8 cellular contexts compared by ENCODE assay signal in genomic region chr16:49854227-49855203, GRCh38. TPM values are rescaled to one million over a fixed set of nuclear protein-coding genes. Genes with fewer than 3 reads are reported as not detected.
DNase-seq lines count a peak whose midpoint lies in the region; ATAC-seq, FAIRE-seq and TF ChIP-seq lines count a peak whose summit lies in the region.

No MANE protein-coding gene starts in this region.

- H3K9me3 ChIP-seq in OCI-LY7 (ENCODE audit: low read length): no peaks in the 10 kb centered on the region

- H3K4me3 Mint-ChIP-seq in nephron progenitor cell: peak overlapping the region; percentile 87

- POLR2A ChIA-PET in OCI-LY7 (lab: Charles Lee): no interaction called here

- no TSS peak for BruUV-seq in OCI-LY7 (replicated peaks; lab: Mats Ljungman, UMichigan)

- H3K27ac ChIP-seq in OCI-LY7 (ENCODE audit: low read depth, low read length, poor library complexity, severe bottlenecking): no peak overlapping the region

- peaks cover 16% of the 10 kb centered on the region for H3K4me1 ChIP-seq in OCI-LY7 (ENCODE audit: insufficient read depth, low read length, poor library complexity, severe bottlenecking)

- DNase-seq in AG10803 (ENCODE audit: low read depth): no peak
- peak; percentile 19 for DNase-seq in OCI-LY7 (ENCODE audit: low spot score)
- DNase-seq in epithelial cell of proximal tubule (ENCODE audit: low read depth): no peak
- peak; percentile 61 for DNase-seq in nephron progenitor cell
- DNase-seq in inferior parietal cortex (ENCODE audit: extremely low spot score): no peak
- DNase-seq in GM20000 (ENCODE audit: low spot score): no peak
- no peak for DNase-seq in HTR-8/SVneo (ENCODE audit: insufficient read length, low spot score)

- intact Hi-C loops in OCI-LY7 (cut with micrococcal nuclease; ENCODE audit: unreplicated experiment): no loop called here

- no peaks in the 10 kb centered on the region for H3K36me3 ChIP-seq in OCI-LY7 (ENCODE audit: insufficient read depth, low read length)

- peak; percentile 3 for ATAC-seq in GM21360 (IDR thresholded peaks at IDR 0.05; ENCODE audit: unreplicated experiment)

- no peak for TF ChIP-seq CTCF in AG10803 (conservative IDR thresholded peaks at IDR 0.05; ENCODE audit: low read length)
- TF ChIP-seq CTCF in OCI-LY7 (conservative IDR thresholded peaks at IDR 0.05; ENCODE audit: low read length): no peak
- no peak for TF ChIP-seq CTCF in epithelial cell of proximal tubule (conservative IDR thresholded peaks at IDR 0.05; ENCODE audit: low read depth, low read length)
- no peak for TF ChIP-seq CTCF in nephron progenitor cell (IDR thresholded peaks at IDR 0.05)
- TF ChIP-seq CTCF in GM20000 (IDR thresholded peaks at IDR 0.05; ENCODE audit: extremely low read depth, missing control alignments): no peak

- H2AFZ ChIP-seq in OCI-LY7 (ENCODE audit: low read length): no peak overlapping the region

- no peaks in the 10 kb centered on the region for H4K20me1 ChIP-seq in OCI-LY7 (ENCODE audit: insufficient read depth, low read length)

- peak overlapping the region; percentile 94 for H3K27ac Mint-ChIP-seq in nephron progenitor cell

- H3K79me2 ChIP-seq in OCI-LY7 (ENCODE audit: insufficient read depth, low read depth, low read length): no peaks in the 10 kb centered on the region

- no peaks in the 10 kb centered on the region for H3K9me2 ChIP-seq in OCI-LY7 (ENCODE audit: insufficient read depth, low read length)

- H3K4me1 Mint-ChIP-seq in nephron progenitor cell: peaks cover 56% of the 10 kb centered on the region

- no peaks in the 10 kb centered on the region for H3K27me3 Mint-ChIP-seq in nephron progenitor cell (ENCODE audit: low read depth, poor library complexity)

- no peaks in the 10 kb centered on the region for H3K36me3 Mint-ChIP-seq in nephron progenitor cell (ENCODE audit: low read depth)

- H3K4me2 ChIP-seq in OCI-LY7 (ENCODE audit: low read length): peak overlapping the region; percentile 83; the same call in 1 of the 2 replicates

- FAIRE-seq in HTR-8/SVneo (lab: Jason Lieb, UNC): no peak

- H3K4me3 ChIP-seq in AG10803 (ENCODE audit: low read length) (peak overlapping the region; percentile 48), OCI-LY7 (ENCODE audit: low read depth, low read length, poor library complexity, severe bottlenecking) (peak overlapping the region; percentile 68), epithelial cell of proximal tubule (ENCODE audit: low read depth, low read length) (peak overlapping the region; percentile 52)

- no peaks in the 10 kb centered on the region for H3K9me3 Mint-ChIP-seq in nephron progenitor cell

- CTCF ChIA-PET in OCI-LY7 (lab: Charles Lee; ENCODE audit: unreplicated experiment): interaction anchor here (0.6 kb wide), 1 partner anchor 224 kb away, joined by 3 read pairs; no protein-coding TSS in a partner anchor

RNA-seq across cellular contexts. Expression of gene ZNF423, which starts 1.4 kb away (rescaled TPM):
- total RNA-seq in OCI-LY7 (2014; rRNA removed; shearing (Covaris generic)): 0.09 TPM in 1 of 2 replicates, not detected in the other
- total RNA-seq in OCI-LY7 (2022) (0.13 TPM in 1 of 2 replicates, not detected in the other), epithelial cell of proximal tubule (0.22 and 0.69 TPM in 2 replicates)

Comparison
In these comparisons a context has a peak if more than half of its experiments do, and no peak if none do; other contexts are left out.
1. DNase-seq: peak in OCI-LY7 (single experiment) and nephron progenitor cell (single experiment); none in AG10803 (single experiment), epithelial cell of proximal tubule (single experiment), inferior parietal cortex (single experiment), GM20000 (single experiment) and HTR-8/SVneo (single experiment).
2. Peak in every context shown above with its lines, with median percentiles within 50 percentile points of each other: H3K4me3 ChIP-seq.